12 cellular contexts compared by ENCODE assay signal in the genomic region with DNA sequence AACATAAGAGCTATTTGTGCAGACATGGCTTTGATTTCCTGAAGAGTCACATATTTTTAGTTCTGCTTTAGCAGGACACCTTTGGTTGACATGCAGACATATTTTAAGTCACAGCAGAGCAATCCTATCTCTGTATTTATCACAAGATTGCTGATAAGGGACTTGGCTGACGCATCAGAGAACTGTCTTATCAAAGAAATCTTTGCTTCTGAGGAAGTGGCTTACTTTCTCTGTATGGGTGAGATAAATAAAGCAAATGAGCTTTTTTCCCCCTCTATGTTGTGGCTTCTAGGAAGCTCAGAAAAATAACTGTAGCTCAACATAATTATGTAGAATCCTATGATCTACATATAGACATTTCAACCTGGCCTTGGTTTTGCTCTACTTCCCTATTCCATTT. TPM values are rescaled to one million over a fixed set of nuclear protein-coding genes. Genes with fewer than 3 reads are reported as not detected.
DNase-seq lines count a peak whose midpoint lies in the region; ATAC-seq, FAIRE-seq and TF ChIP-seq lines count a peak whose summit lies in the region.
"Not testable (repeated sequence)": the region's sequence is repeated elsewhere in the genome, so short reads cannot be mapped to it uniquely, and the experiment has no call there.
"Had no signal": no experiment of that assay in that cellular context is flagged by ENCODE, and none has a peak within 500 bp of the region (broad histone marks: within the 10 kb centered on the region; RNA-seq: fewer than 3 reads in every experiment).

No MANE protein-coding gene starts in this region.

- not testable (repeated sequence) for H3K27me3 Mint-ChIP-seq in T-cell; activated CD8-positive, alpha-beta T cell treated with anti-CD3 and anti-CD28 coated beads, Interleukin-2, amount 10 ng/mL, durations not matched to agents 7 days and 5 days (ENCODE audit: low read depth); activated naive CD8-positive, alpha-beta T cell treated with anti-CD3 and anti-CD28 coated beads, Interleukin-2, amount 10 ng/mL, durations not matched to agents 7 days and 5 days; naive thymus-derived CD4-positive, alpha-beta T cell; stimulated activated naive B cell treated with anti-CD40 and anti-IgM and Interleukin-4, amounts not matched to agents 10 μg/mL and 1 μg/mL and 100 μg/mL, for 72 hours

- H3K4me2 ChIP-seq in DND-41 (ENCODE audit: insufficient read depth, low read length), result not testable (repeated sequence)

- H3K9ac ChIP-seq in DND-41 (ENCODE audit: low read depth, low read length), result not testable (repeated sequence)

- peak; percentile 36 for FAIRE-seq in colon (lab: Jason Lieb, UNC)

- H3K36me3 Mint-ChIP-seq in T-cell; activated CD8-positive, alpha-beta T cell treated with anti-CD3 and anti-CD28 coated beads, Interleukin-2, amount 10 ng/mL, durations not matched to agents 7 days and 5 days (ENCODE audit: low read depth); activated naive CD8-positive, alpha-beta T cell treated with anti-CD3 and anti-CD28 coated beads, Interleukin-2, amount 10 ng/mL, durations not matched to agents 7 days and 5 days; naive thymus-derived CD4-positive, alpha-beta T cell; stimulated activated naive B cell treated with anti-CD40 and anti-IgM and Interleukin-4, amounts not matched to agents 10 μg/mL and 1 μg/mL and 100 μg/mL, for 72 hours: not testable (repeated sequence)

- H3K4me3 Mint-ChIP-seq in T-cell; activated CD8-positive, alpha-beta T cell treated with anti-CD3 and anti-CD28 coated beads, Interleukin-2, amount 10 ng/mL, durations not matched to agents 7 days and 5 days; activated naive CD8-positive, alpha-beta T cell treated with anti-CD3 and anti-CD28 coated beads, Interleukin-2, amount 10 ng/mL, durations not matched to agents 7 days and 5 days; naive thymus-derived CD4-positive, alpha-beta T cell; stimulated activated naive B cell treated with anti-CD40 and anti-IgM and Interleukin-4, amounts not matched to agents 10 μg/mL and 1 μg/mL and 100 μg/mL, for 72 hours: not testable (repeated sequence)

- intact Hi-C loops in naive thymus-derived CD4-positive, alpha-beta T cell (cut with micrococcal nuclease), result loop anchor here (2.0 to 10.0 kb wide), 5 partner anchors 369 to 878 kb away; partner anchors contain the start of genes NDUFB11 (in 2 of the 2), ARAF (in 1 of the 2), EBP (in 1 of the 2) and ELK1 (in 1 of the 2)

- H3K27ac Mint-ChIP-seq in T-cell; activated CD8-positive, alpha-beta T cell treated with anti-CD3 and anti-CD28 coated beads, Interleukin-2, amount 10 ng/mL, durations not matched to agents 7 days and 5 days; stimulated activated naive B cell treated with anti-CD40 and anti-IgM and Interleukin-4, amounts not matched to agents 10 μg/mL and 1 μg/mL and 100 μg/mL, for 72 hours: not testable (repeated sequence)
- H3K27ac Mint-ChIP-seq in activated naive CD8-positive, alpha-beta T cell treated with anti-CD3 and anti-CD28 coated beads, Interleukin-2, amount 10 ng/mL, durations not matched to agents 7 days and 5 days, result peak overlapping the region; percentile 99
- peak overlapping the region in 1 of 9 donors; percentile 96 for H3K27ac Mint-ChIP-seq in naive thymus-derived CD4-positive, alpha-beta T cell

- not testable (repeated sequence) for TF ChIP-seq CTCF in DND-41 (IDR thresholded peaks at IDR 0.05; ENCODE audit: borderline replicate concordance, extremely low read depth, low read length, poor library complexity, severe bottlenecking)

- peaks cover 0 to 13% (median 8%) of the 10 kb centered on the region in 3 donors for H3K4me1 Mint-ChIP-seq in T-cell
- H3K4me1 Mint-ChIP-seq in activated CD8-positive, alpha-beta T cell treated with anti-CD3 and anti-CD28 coated beads, Interleukin-2, amount 10 ng/mL, durations not matched to agents 7 days and 5 days (ENCODE audit: low read depth), result peaks cover 13% of the 10 kb centered on the region
- H3K4me1 Mint-ChIP-seq in activated naive CD8-positive, alpha-beta T cell treated with anti-CD3 and anti-CD28 coated beads, Interleukin-2, amount 10 ng/mL, durations not matched to agents 7 days and 5 days; stimulated activated naive B cell treated with anti-CD40 and anti-IgM and Interleukin-4, amounts not matched to agents 10 μg/mL and 1 μg/mL and 100 μg/mL, for 72 hours: not testable (repeated sequence)
- H3K4me1 Mint-ChIP-seq in naive thymus-derived CD4-positive, alpha-beta T cell, result peaks cover 0 to 22% (median 6%) of the 10 kb centered on the region in 7 donors

- not testable (repeated sequence) for H3K9me3 Mint-ChIP-seq in T-cell; activated CD8-positive, alpha-beta T cell treated with anti-CD3 and anti-CD28 coated beads, Interleukin-2, amount 10 ng/mL, durations not matched to agents 7 days and 5 days (ENCODE audit: insufficient read depth); activated naive CD8-positive, alpha-beta T cell treated with anti-CD3 and anti-CD28 coated beads, Interleukin-2, amount 10 ng/mL, durations not matched to agents 7 days and 5 days; naive thymus-derived CD4-positive, alpha-beta T cell; stimulated activated naive B cell treated with anti-CD40 and anti-IgM and Interleukin-4, amounts not matched to agents 10 μg/mL and 1 μg/mL and 100 μg/mL, for 72 hours

- ATAC-seq in DND-41 (ENCODE audit: insufficient read depth, low read depth) (peak; percentile 80), T-cell (replicated peaks in 1 of 4) (peak; percentile 70 to 82 (median 74))
- peak; percentile 73 for ATAC-seq in activated CD8-positive, alpha-beta T cell treated with anti-CD3 and anti-CD28 coated beads, Interleukin-2, amount 10 ng/mL, durations not matched to agents 7 days and 5 days
- ATAC-seq in activated naive CD8-positive, alpha-beta T cell treated with anti-CD3 and anti-CD28 coated beads, Interleukin-2, amount 10 ng/mL, durations not matched to agents 7 days and 5 days (ENCODE audit: low read depth), result peak; percentile 51
- ATAC-seq in naive thymus-derived CD4-positive, alpha-beta T cell, result peak; percentile 78
- peak; percentile 24 to 29 for ATAC-seq in stimulated activated naive B cell treated with anti-CD40 and anti-IgM and Interleukin-4, amounts not matched to agents 10 μg/mL and 1 μg/mL and 100 μg/mL, for 72 hours (replicated peaks)

- H3K4me3 ChIP-seq in DND-41 (ENCODE audit: low read depth in 1 of 2, low read length in 2 of 2); naive thymus-derived CD4-positive, alpha-beta T cell (ENCODE audit: low read length): not testable (repeated sequence)

- not testable (repeated sequence) for H3K27ac ChIP-seq in DND-41 (ENCODE audit: low read length); naive thymus-derived CD4-positive, alpha-beta T cell (ENCODE audit: low read depth, low read length)

- H3K36me3 ChIP-seq in DND-41 (ENCODE audit: insufficient read depth, low read length); naive thymus-derived CD4-positive, alpha-beta T cell (ENCODE audit: control insufficient read depth in 2 of 3, insufficient read depth in 3 of 3, low read length in 3 of 3): not testable (repeated sequence)

- not testable (repeated sequence) for H3K27me3 ChIP-seq in DND-41 (ENCODE audit: insufficient read depth, low read length, poor library complexity); naive thymus-derived CD4-positive, alpha-beta T cell (ENCODE audit: control insufficient read depth in 2 of 2, insufficient read depth in 2 of 2, low read length in 2 of 2)

- H4K20me1 ChIP-seq in DND-41 (ENCODE audit: insufficient read depth, low read length), result not testable (repeated sequence)

- peaks cover 15% of the 10 kb centered on the region for H3K4me1 ChIP-seq in DND-41 (ENCODE audit: insufficient read depth, low read length)
- not testable (repeated sequence) for H3K4me1 ChIP-seq in naive thymus-derived CD4-positive, alpha-beta T cell (ENCODE audit: control insufficient read depth in 2 of 2, insufficient read depth in 2 of 2, low read length in 2 of 2)

- not testable (repeated sequence) for H2AFZ ChIP-seq in DND-41 (ENCODE audit: low read depth, low read length)

- DNase-seq in DND-41; T-cell; activated CD8-positive, alpha-beta T cell treated with anti-CD3 and anti-CD28 coated beads, Interleukin-2, amount 10 ng/mL, durations not matched to agents 7 days and 5 days; activated naive CD8-positive, alpha-beta T cell treated with anti-CD3 and anti-CD28 coated beads, Interleukin-2, amount 10 ng/mL, durations not matched to agents 7 days and 5 days; naive thymus-derived CD4-positive, alpha-beta T cell; stimulated activated naive B cell treated with anti-CD40 and anti-IgM and Interleukin-4, amounts not matched to agents 10 μg/mL and 1 μg/mL and 100 μg/mL, for 72 hours: not testable (repeated sequence)

- CTCF ChIA-PET in T-cell (lab: Charles Lee); activated CD8-positive, alpha-beta T cell treated with anti-CD3 and anti-CD28 coated beads, Interleukin-2, amount 10 ng/mL, durations not matched to agents 7 days and 5 days (lab: Charles Lee); naive thymus-derived CD4-positive, alpha-beta T cell (lab: Charles Lee): not testable (repeated sequence)

- H3K9me3 ChIP-seq in DND-41 (ENCODE audit: insufficient read depth, low read length, severe bottlenecking); naive thymus-derived CD4-positive, alpha-beta T cell (ENCODE audit: control insufficient read depth in 2 of 3, low read length in 3 of 3): not testable (repeated sequence)

- POLR2A ChIA-PET in T-cell (lab: Charles Lee); activated CD8-positive, alpha-beta T cell treated with anti-CD3 and anti-CD28 coated beads, Interleukin-2, amount 10 ng/mL, durations not matched to agents 7 days and 5 days (lab: Charles Lee); activated naive CD8-positive, alpha-beta T cell treated with anti-CD3 and anti-CD28 coated beads, Interleukin-2, amount 10 ng/mL, durations not matched to agents 7 days and 5 days (lab: Charles Lee); naive thymus-derived CD4-positive, alpha-beta T cell (lab: Charles Lee): not testable (repeated sequence)

- H3K79me2 ChIP-seq in DND-41 (ENCODE audit: insufficient read depth, low read length), result not testable (repeated sequence)

RNA-seq across cellular contexts. Expression of gene SPACA5, which starts 13.1 kb away (rescaled TPM):
- not detected for total RNA-seq in T-cell
- not detected for total RNA-seq in activated CD8-positive, alpha-beta T cell treated with anti-CD3 and anti-CD28 coated beads, Interleukin-2, amount 10 ng/mL, durations not matched to agents 7 days and 5 days
- total RNA-seq in activated naive CD8-positive, alpha-beta T cell treated with anti-CD3 and anti-CD28 coated beads, Interleukin-2, amount 10 ng/mL, durations not matched to agents 7 days and 5 days, result not detected
- under 1 TPM in 1 of 5 experiments, not detected in 4; 0.59 TPM for total RNA-seq in naive thymus-derived CD4-positive, alpha-beta T cell
- under 1 TPM in 1 of 2 donors, not detected in 1; 0.60 TPM for polyA plus RNA-seq in naive thymus-derived CD4-positive, alpha-beta T cell
- total RNA-seq: A673, Daoy, G401, H4, Peyer's patch had no signal

RNA-seq across cellular contexts. Expression of gene ZNF182, which starts 16.1 kb away (rescaled TPM):
- 10 to 100 TPM in 3 of 5 donors, 1 to 10 TPM in 2; 7.7 to 13.0 (median 11.4) TPM for total RNA-seq in T-cell
- total RNA-seq in activated CD8-positive, alpha-beta T cell treated with anti-CD3 and anti-CD28 coated beads, Interleukin-2, amount 10 ng/mL, durations not matched to agents 7 days and 5 days, result 10 to 100 TPM in 1 of 2 experiments, 1 to 10 TPM in 1; 9.0 to 10.2 TPM
- total RNA-seq in activated naive CD8-positive, alpha-beta T cell treated with anti-CD3 and anti-CD28 coated beads, Interleukin-2, amount 10 ng/mL, durations not matched to agents 7 days and 5 days, result 10 to 100 TPM; 12.2 to 12.3 TPM
- 10 to 100 TPM in 2 of 5 experiments, 1 to 10 TPM in 3; 6.6 to 16.7 (median 9.0) TPM for total RNA-seq in naive thymus-derived CD4-positive, alpha-beta T cell
- polyA plus RNA-seq in naive thymus-derived CD4-positive, alpha-beta T cell, result 1 to 10 TPM; 4.6 to 10.0 TPM

RNA-seq across cellular contexts. Expression of gene ZNF630, which starts 51.5 kb away (rescaled TPM):
- total RNA-seq in T-cell, result 1 to 10 TPM; 2.1 to 3.3 (median 2.7) TPM
- total RNA-seq in activated CD8-positive, alpha-beta T cell treated with anti-CD3 and anti-CD28 coated beads, Interleukin-2, amount 10 ng/mL, durations not matched to agents 7 days and 5 days, result 1 to 10 TPM in 1 of 2 experiments, under 1 TPM in 1; 0.99 to 1.6 TPM
- total RNA-seq in activated naive CD8-positive, alpha-beta T cell treated with anti-CD3 and anti-CD28 coated beads, Interleukin-2, amount 10 ng/mL, durations not matched to agents 7 days and 5 days, result 1 to 10 TPM; 3.7 to 3.8 TPM
- total RNA-seq in naive thymus-derived CD4-positive, alpha-beta T cell, result 1 to 10 TPM in 4 of 5 experiments, under 1 TPM in 1; 0.53 to 5.1 (median 2.2) TPM
- 1 to 10 TPM in 1 of 2 donors, under 1 TPM in 1; 0.60 to 1.2 TPM for polyA plus RNA-seq in naive thymus-derived CD4-positive, alpha-beta T cell
- total RNA-seq: G401 had no signal

Comparison
In these comparisons a context has a peak if more than half of its experiments do, and no peak if none do; other contexts are left out.
1. ATAC-seq: peak in every context shown above with its lines; median percentile 80 in DND-41; 78 in naive thymus-derived CD4-positive, alpha-beta T cell; 74 in T-cell; 73 in activated CD8-positive, alpha-beta T cell treated with anti-CD3 and anti-CD28 coated beads, Interleukin-2, amount 10 ng/mL, durations not matched to agents 7 days and 5 days; 51 in activated naive CD8-positive, alpha-beta T cell treated with anti-CD3 and anti-CD28 coated beads, Interleukin-2, amount 10 ng/mL, durations not matched to agents 7 days and 5 days; 26 in stimulated activated naive B cell treated with anti-CD40 and anti-IgM and Interleukin-4, amounts not matched to agents 10 μg/mL and 1 μg/mL and 100 μg/mL, for 72 hours.